ENCODE assay signal across 8 cellular contexts in the genomic region with DNA sequence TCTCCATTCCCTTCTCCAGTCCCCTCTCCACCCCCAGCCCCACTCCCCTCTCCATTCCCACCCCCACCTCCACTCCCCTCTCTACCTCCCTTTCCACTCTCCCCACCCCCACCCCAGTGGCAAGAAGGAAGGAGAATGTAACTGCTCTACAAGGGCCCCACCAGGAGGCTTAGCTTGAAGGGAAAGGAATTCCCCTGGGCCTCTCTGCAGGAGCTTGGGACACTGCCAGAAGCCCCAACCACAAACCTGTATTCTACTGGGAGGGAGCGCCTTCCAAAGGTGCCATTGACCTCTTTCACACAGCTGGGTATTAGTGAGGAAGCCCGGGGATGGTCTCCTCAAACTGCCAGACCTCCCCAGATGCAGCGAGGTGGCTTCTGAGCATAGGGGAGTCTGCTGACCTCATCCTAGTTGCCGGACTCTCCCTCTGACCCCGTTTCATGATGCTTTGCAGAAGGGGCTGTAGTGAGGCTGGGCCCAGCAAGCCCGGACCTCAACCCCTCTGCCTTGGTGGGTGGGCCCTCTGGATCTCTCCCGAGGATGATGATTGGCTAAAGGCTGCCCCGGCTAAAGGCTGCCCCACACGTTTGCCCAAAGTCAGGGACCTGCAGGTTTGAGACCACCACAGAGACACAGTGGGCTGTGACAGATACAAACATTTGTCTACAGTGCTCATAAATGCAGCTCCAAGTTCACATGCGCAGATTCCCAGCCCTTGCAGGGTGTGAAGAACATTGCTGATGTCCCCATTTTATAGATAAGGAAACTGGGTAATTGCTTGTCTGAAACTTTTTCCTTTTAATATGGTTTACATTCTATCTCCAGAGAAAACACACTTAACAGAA. TPM values are rescaled to one million over a fixed set of nuclear protein-coding genes. Genes with fewer than 3 reads are reported as not detected.
DNase-seq lines count a peak whose midpoint lies in the region; ATAC-seq and TF ChIP-seq lines count a peak whose summit lies in the region.

No MANE protein-coding gene starts in this region.

- H3K4me3 ChIP-seq in thyroid gland (replicated peaks in 1 of 3): peak overlapping the region in 1 of 3 donors; percentile 65

- peak overlapping the region; percentile 59 to 97 (median 95) for H3K27ac ChIP-seq in thyroid gland

- 39 to 46% methylated on average over 6 to 10 of the region's 10 CpGs for WGBS in thyroid gland, 2 donors

- CTCF ChIA-PET in activated CD4-positive, alpha-beta memory T cell treated with anti-CD3 and anti-CD28 coated beads for 36 hours (lab: Charles Lee): interaction anchor here (1.0 to 2.3 kb wide), 5 partner anchors 11 to 123 kb away, joined by 3 to 15 read pairs (median 4); no protein-coding TSS in a partner anchor
- CTCF ChIA-PET in activated CD4-positive, alpha-beta memory T cell treated with anti-CD3 and anti-CD28 coated beads, Interleukin-2, amount 10 ng/mL, durations not matched to agents 7 days and 5 days (lab: Charles Lee): interaction anchor here (1.1 to 2.4 kb wide), 5 partner anchors 11 to 45 kb away, joined by 3 to 17 read pairs (median 4); a partner anchor contains a TSS
- CTCF ChIA-PET in WTC11 (lab: Charles Lee): interaction anchor here (0.5 to 2.3 kb wide), 11 partner anchors 10 to 1569 kb away, joined by 3 to 38 read pairs (median 7); a partner anchor contains a TSS

- ATAC-seq in WTC11 (peak; percentile 9), GM21515 (IDR thresholded peaks at IDR 0.05; ENCODE audit: unreplicated experiment) (no peak)

- no peaks in the 10 kb centered on the region for H3K27me3 Mint-ChIP-seq in activated CD4-positive, alpha-beta memory T cell treated with anti-CD3 and anti-CD28 coated beads for 36 hours
- no peaks in the 10 kb centered on the region for H3K27me3 Mint-ChIP-seq in activated CD4-positive, alpha-beta memory T cell treated with anti-CD3 and anti-CD28 coated beads, Interleukin-2, amount 10 ng/mL, durations not matched to agents 7 days and 5 days
- H3K27me3 Mint-ChIP-seq in WTC11 (ENCODE audit: low read depth): peaks cover 12% of the 10 kb centered on the region

- no peaks in the 10 kb centered on the region for H3K27me3 ChIP-seq in thyroid gland

- DNase-seq in activated CD4-positive, alpha-beta memory T cell treated with anti-CD3 and anti-CD28 coated beads for 36 hours: peak; percentile 33
- DNase-seq in activated CD4-positive, alpha-beta memory T cell treated with anti-CD3 and anti-CD28 coated beads, Interleukin-2, amount 10 ng/mL, durations not matched to agents 7 days and 5 days: no peak
- DNase-seq in WTC11 (ENCODE audit: low spot score): no peak
- DNase-seq in islet precursor cell: peak; percentile 91
- DNase-seq in thyroid gland: peak; percentile 64 to 78
- no peak for DNase-seq in cerebellum (ENCODE audit: low spot score)
- DNase-seq in activated CD4-positive, alpha-beta T cell treated with anti-CD3 and anti-CD28 coated beads, Interleukin-2, amount 50 U/mL, for 1 hour: no peak

- H3K36me3 Mint-ChIP-seq in activated CD4-positive, alpha-beta memory T cell treated with anti-CD3 and anti-CD28 coated beads for 36 hours: no peaks in the 10 kb centered on the region
- no peaks in the 10 kb centered on the region for H3K36me3 Mint-ChIP-seq in activated CD4-positive, alpha-beta memory T cell treated with anti-CD3 and anti-CD28 coated beads, Interleukin-2, amount 10 ng/mL, durations not matched to agents 7 days and 5 days (ENCODE audit: low read depth)
- H3K36me3 Mint-ChIP-seq in WTC11: peaks cover 11% of the 10 kb centered on the region

- no peak overlapping the region for H3K27ac Mint-ChIP-seq in activated CD4-positive, alpha-beta memory T cell treated with anti-CD3 and anti-CD28 coated beads for 36 hours
- no peak overlapping the region for H3K27ac Mint-ChIP-seq in activated CD4-positive, alpha-beta memory T cell treated with anti-CD3 and anti-CD28 coated beads, Interleukin-2, amount 10 ng/mL, durations not matched to agents 7 days and 5 days
- H3K27ac Mint-ChIP-seq in WTC11: no peak overlapping the region

- no peak for TF ChIP-seq POLR2A in thyroid gland (IDR thresholded peaks at IDR 0.05)

- POLR2A ChIA-PET in activated CD4-positive, alpha-beta memory T cell treated with anti-CD3 and anti-CD28 coated beads for 36 hours (lab: Charles Lee): interaction anchor here (0.5 to 1.0 kb wide), 2 partner anchors 17 to 43 kb away, joined by 3 read pairs; no protein-coding TSS in a partner anchor
- POLR2A ChIA-PET in activated CD4-positive, alpha-beta memory T cell treated with anti-CD3 and anti-CD28 coated beads, Interleukin-2, amount 10 ng/mL, durations not matched to agents 7 days and 5 days (lab: Charles Lee): interaction anchor here (0.6 kb wide), 1 partner anchor 25 kb away, joined by 3 read pairs; no protein-coding TSS in a partner anchor
- POLR2A ChIA-PET in WTC11 (lab: Charles Lee): interaction anchor here (0.6 kb wide), 1 partner anchor 50 kb away, joined by 3 read pairs; no protein-coding TSS in a partner anchor

- H3K9me3 Mint-ChIP-seq in activated CD4-positive, alpha-beta memory T cell treated with anti-CD3 and anti-CD28 coated beads for 36 hours: no peaks in the 10 kb centered on the region
- H3K9me3 Mint-ChIP-seq in activated CD4-positive, alpha-beta memory T cell treated with anti-CD3 and anti-CD28 coated beads, Interleukin-2, amount 10 ng/mL, durations not matched to agents 7 days and 5 days: no peaks in the 10 kb centered on the region
- H3K9me3 Mint-ChIP-seq in WTC11: no peaks in the 10 kb centered on the region

- H3K36me3 ChIP-seq in thyroid gland: peaks cover 45 to 46% of the 10 kb centered on the region in 2 donors

- peaks cover 70 to 89% of the 10 kb centered on the region in 2 donors for H3K4me1 ChIP-seq in thyroid gland

- H3K9me3 ChIP-seq in thyroid gland: no peaks in the 10 kb centered on the region

- intact Hi-C loops in activated CD4-positive, alpha-beta memory T cell treated with anti-CD3 and anti-CD28 coated beads for 36 hours (cut with micrococcal nuclease): loop anchor here (1.0 kb wide), 1 partner anchor 25 kb away; a partner anchor contains a TSS
- intact Hi-C loops in thyroid gland (cut with DNase I): loop anchor here (2.0 kb wide), 1 partner anchor 41 kb away; no protein-coding TSS in a partner anchor

- TF ChIP-seq CTCF in WTC11 (IDR thresholded peaks at IDR 0.05) (no peak), thyroid gland (IDR thresholded peaks at IDR 0.05) (no peak)

- H3K4me1 Mint-ChIP-seq in activated CD4-positive, alpha-beta memory T cell treated with anti-CD3 and anti-CD28 coated beads for 36 hours (ENCODE audit: low read depth): peaks cover 2% of the 10 kb centered on the region
- peaks cover 21% of the 10 kb centered on the region for H3K4me1 Mint-ChIP-seq in activated CD4-positive, alpha-beta memory T cell treated with anti-CD3 and anti-CD28 coated beads, Interleukin-2, amount 10 ng/mL, durations not matched to agents 7 days and 5 days
- H3K4me1 Mint-ChIP-seq in WTC11: peaks cover 66% of the 10 kb centered on the region

- H3K4me3 Mint-ChIP-seq in activated CD4-positive, alpha-beta memory T cell treated with anti-CD3 and anti-CD28 coated beads for 36 hours: no peak overlapping the region
- H3K4me3 Mint-ChIP-seq in activated CD4-positive, alpha-beta memory T cell treated with anti-CD3 and anti-CD28 coated beads, Interleukin-2, amount 10 ng/mL, durations not matched to agents 7 days and 5 days: no peak overlapping the region
- peak overlapping the region; percentile 55 for H3K4me3 Mint-ChIP-seq in WTC11

TF ChIP-seq in WTC11, 78 proteins besides CTCF, POLR2A, EP300 and RAD21 (continues in another document):
- TF ChIP-seq, protein P1, sequence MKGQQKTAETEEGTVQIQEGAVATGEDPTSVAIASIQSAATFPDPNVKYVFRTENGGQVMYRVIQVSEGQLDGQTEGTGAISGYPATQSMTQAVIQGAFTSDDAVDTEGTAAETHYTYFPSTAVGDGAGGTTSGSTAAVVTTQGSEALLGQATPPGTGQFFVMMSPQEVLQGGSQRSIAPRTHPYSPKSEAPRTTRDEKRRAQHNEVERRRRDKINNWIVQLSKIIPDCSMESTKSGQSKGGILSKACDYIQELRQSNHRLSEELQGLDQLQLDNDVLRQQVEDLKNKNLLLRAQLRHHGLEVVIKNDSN (CRISPR knock-in tag; IDR thresholded peaks at IDR 0.05): no peak
- TF ChIP-seq ZNF423 (CRISPR knock-in tag; IDR thresholded peaks at IDR 0.05): peak; percentile 85

RNA-seq across cellular contexts. Expression of a gene that starts 2.9 kb away (rescaled TPM):
- under 1 TPM; 0.34 to 0.40 TPM for total RNA-seq in activated CD4-positive, alpha-beta memory T cell treated with anti-CD3 and anti-CD28 coated beads for 36 hours
- 1 to 10 TPM; 1.2 to 1.9 TPM for total RNA-seq in activated CD4-positive, alpha-beta memory T cell treated with anti-CD3 and anti-CD28 coated beads, Interleukin-2, amount 10 ng/mL, durations not matched to agents 7 days and 5 days
- total RNA-seq in WTC11 (2021) (1.6 to 2.1 TPM (median 1.6 TPM) in 3 replicates), thyroid gland (100 to 1,000 TPM in 2 of 4 donors, 10 to 100 TPM in 2; 45.1 to 518 (median 182) TPM), cerebellum (9.9 TPM)

RNA-seq across cellular contexts. Expression of a gene that starts 16.1 kb away (rescaled TPM):
- 1 to 10 TPM in 1 of 2 experiments, under 1 TPM in 1; 0.77 to 1.1 TPM for total RNA-seq in activated CD4-positive, alpha-beta memory T cell treated with anti-CD3 and anti-CD28 coated beads for 36 hours
- 1 to 10 TPM in 1 of 2 experiments, under 1 TPM in 1; 0.50 to 1.2 TPM for total RNA-seq in activated CD4-positive, alpha-beta memory T cell treated with anti-CD3 and anti-CD28 coated beads, Interleukin-2, amount 10 ng/mL, durations not matched to agents 7 days and 5 days
- 15.7 to 16.7 TPM (median 16.2 TPM) in 3 replicates for total RNA-seq in WTC11 (2021)
- 100 to 1,000 TPM; 175 to 226 (median 203) TPM for total RNA-seq in thyroid gland
- total RNA-seq in cerebellum: 26.5 TPM

RNA-seq across cellular contexts. Expression of a gene that starts 25.0 kb away (rescaled TPM):
- total RNA-seq in activated CD4-positive, alpha-beta memory T cell treated with anti-CD3 and anti-CD28 coated beads for 36 hours: 10 to 100 TPM; 19.3 to 19.9 TPM
- total RNA-seq in activated CD4-positive, alpha-beta memory T cell treated with anti-CD3 and anti-CD28 coated beads, Interleukin-2, amount 10 ng/mL, durations not matched to agents 7 days and 5 days: 10 to 100 TPM; 22.9 to 24.7 TPM
- total RNA-seq in WTC11 (2021) (31.0 to 36.8 TPM (median 35.9 TPM) in 3 replicates), thyroid gland (10 to 100 TPM; 28.5 to 40.3 (median 33.1) TPM), cerebellum (34.9 TPM)

Comparison
In these comparisons a context has a peak if more than half of its experiments do, and no peak if none do; other contexts are left out.
1. DNase-seq: peak in activated CD4-positive, alpha-beta memory T cell treated with anti-CD3 and anti-CD28 coated beads for 36 hours (single experiment), islet precursor cell (single experiment) and thyroid gland (2 of 2); none in activated CD4-positive, alpha-beta memory T cell treated with anti-CD3 and anti-CD28 coated beads, Interleukin-2, amount 10 ng/mL, durations not matched to agents 7 days and 5 days (single experiment), WTC11 (single experiment), cerebellum (single experiment) and activated CD4-positive, alpha-beta T cell treated with anti-CD3 and anti-CD28 coated beads, Interleukin-2, amount 50 U/mL, for 1 hour (single experiment).